ENCODE assay signal across 9 cellular contexts in the genomic region with DNA sequence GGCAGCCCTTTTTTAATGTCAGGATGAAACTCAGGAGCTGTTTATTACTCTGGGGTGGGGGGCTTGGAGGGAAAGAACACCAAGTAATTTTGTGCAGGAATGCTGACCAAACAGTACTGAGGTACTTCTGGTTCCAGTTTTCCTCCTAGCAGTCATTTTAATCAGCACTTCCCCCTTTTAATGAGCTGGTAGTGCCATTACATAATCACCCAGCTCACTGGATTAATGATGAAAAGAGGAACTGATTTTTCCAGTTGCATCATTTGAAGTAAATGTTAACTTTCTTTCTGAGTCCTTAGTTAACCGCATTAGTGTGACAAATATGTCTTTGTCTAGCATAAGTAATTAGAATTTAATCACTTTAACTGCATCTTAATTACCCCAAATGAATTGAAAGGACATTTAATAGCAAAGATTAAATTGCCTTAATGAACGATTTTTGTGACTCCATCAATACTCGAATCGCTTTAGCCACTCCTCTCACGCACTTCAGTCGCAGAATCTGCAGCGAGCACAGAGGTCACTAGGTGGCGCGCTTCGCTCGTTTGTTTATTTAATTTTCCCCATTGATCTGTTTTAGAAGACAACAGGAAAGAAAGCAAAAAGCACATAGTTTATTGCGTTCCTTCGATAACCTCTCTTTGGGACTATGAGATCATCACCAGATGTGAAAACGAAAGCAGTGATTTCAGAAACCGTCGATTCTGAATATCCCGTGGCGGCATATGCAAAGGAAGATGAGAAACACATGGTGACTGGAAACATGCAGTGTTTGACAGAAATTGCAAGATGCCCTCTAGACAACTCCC. TPM values are rescaled to one million over a fixed set of nuclear protein-coding genes. Genes with fewer than 3 reads are reported as not detected.
DNase-seq lines count a peak whose midpoint lies in the region; ATAC-seq, FAIRE-seq and TF ChIP-seq lines count a peak whose summit lies in the region.
"Had no signal": no experiment of that assay in that cellular context is flagged by ENCODE, and none has a peak within 500 bp of the region (broad histone marks: within the 10 kb centered on the region; RNA-seq: fewer than 3 reads in every experiment).

No MANE protein-coding gene starts in this region.

- CTCF ChIA-PET in HCT116 (lab: Charles Lee), result interaction anchor here (0.9 to 1.0 kb wide), 2 partner anchors 15 to 417 kb away, joined by 3 read pairs; no protein-coding TSS in a partner anchor

- H3K36me3 Mint-ChIP-seq in astrocyte (ENCODE audit: low read depth, unreplicated experiment), result no peaks in the 10 kb centered on the region

- no peaks in the 10 kb centered on the region for H3K4me1 ChIP-seq in HCT116 (ENCODE audit: control insufficient read depth in 1 of 2, insufficient read depth in 2 of 2, low read length in 2 of 2)
- no peaks in the 10 kb centered on the region for H3K4me1 ChIP-seq in astrocyte (ENCODE audit: insufficient read depth, low read length)

- H3K27ac Mint-ChIP-seq in astrocyte (ENCODE audit: unreplicated experiment), result no peak overlapping the region

- H3K9ac ChIP-seq in HCT116 (ENCODE audit: low read length), result no peak overlapping the region
- no peak overlapping the region for H3K9ac ChIP-seq in astrocyte (ENCODE audit: low read length)

- no peak overlapping the region for H3K4me3 Mint-ChIP-seq in astrocyte (ENCODE audit: unreplicated experiment)

- peaks cover 5% of the 10 kb centered on the region for H3K9me3 Mint-ChIP-seq in astrocyte (ENCODE audit: unreplicated experiment)

- H3K4me3 ChIP-seq in HCT116 (replicated peaks in 1 of 2; ENCODE audit: low read depth in 1 of 2, low read length in 2 of 2) (no peak overlapping the region), astrocyte (ENCODE audit: insufficient read depth, low read depth, low read length) (no peak overlapping the region)

- intact Hi-C loops in HCT116 (cut with micrococcal nuclease), result loop anchor here (2.0 kb wide), 1 partner anchor 416 kb away; no protein-coding TSS in a partner anchor

- POLR2A ChIA-PET in HCT116 (lab: Charles Lee), result no interaction called here

- H3K9me2 ChIP-seq in HCT116 (ENCODE audit: insufficient read depth), result no peaks in the 10 kb centered on the region

- TF ChIP-seq RAD21 in HCT116 (IDR thresholded peaks at IDR 0.05; ENCODE audit: low read depth), result peak; percentile 75

- TF ChIP-seq POLR2A in HCT116 (IDR thresholded peaks at IDR 0.05; ENCODE audit: borderline replicate concordance, extremely low read depth, insufficient read depth, insufficient read length), result no peak

- H3K4me2 ChIP-seq in HCT116 (ENCODE audit: low read length) (0 out of 2 replicates have a peak overlapping the region, but pooled peaks have one; percentile 16), astrocyte (ENCODE audit: low read length) (peak overlapping the region; percentile 72)

- FAIRE-seq in astrocyte (lab: Jason Lieb, UNC), result no peak

- RAD21 ChIA-PET in HCT116 (lab: Charles Lee; ENCODE audit: low non-redundant PET in 1 of 2, low total read pairs in 2 of 2, uncharacterized antibody in 2 of 2, unreplicated experiment in 2 of 2), result no interaction called here

- ATAC-seq in HCT116, result peak; percentile 86

- no peak overlapping the region for H3K27ac ChIP-seq in HCT116 (ENCODE audit: low read depth, low read length)
- H3K27ac ChIP-seq in astrocyte (ENCODE audit: low read depth, low read length), result no peak overlapping the region

- TF ChIP-seq CTCF in GM12873 (IDR thresholded peaks at IDR 0.05; ENCODE audit: insufficient read depth, low read depth, low read length, missing control alignments), result peak; percentile 89
- peak; percentile 46 to 98 (median 92); a peak in 5 of 6 replicates for TF ChIP-seq CTCF in HCT116 (IDR thresholded peaks at IDR 0.05 in 2 of 3, conservative IDR thresholded peaks at IDR 0.05 in 1 of 3; ENCODE audit: borderline replicate concordance in 1 of 3, insufficient read depth in 1 of 3, low read depth in 2 of 3, low read length in 2 of 3)
- TF ChIP-seq CTCF in astrocyte (IDR thresholded peaks at IDR 0.05; ENCODE audit: insufficient read depth, low read depth, low read length), result peak; percentile 98

- H3K36me3 ChIP-seq in HCT116 (ENCODE audit: control insufficient read depth in 1 of 2, insufficient read depth in 2 of 2, low read length in 2 of 2), result no peaks in the 10 kb centered on the region
- no peaks in the 10 kb centered on the region for H3K36me3 ChIP-seq in astrocyte (ENCODE audit: insufficient read depth, low read length)

- BruUV-seq in HCT116 (replicated peaks; lab: Mats Ljungman, UMichigan), result no TSS peak

- DNase-seq in HCT116 (ENCODE audit: low read depth, low spot score) (peak; percentile 24), MV-4-11 (lab: John Stamatoyannopoulos, UW) (peak; percentile 98), T-helper 22 cell (ENCODE audit: low read depth) (peak; percentile 28), astrocyte (ENCODE audit: low read depth) (peak; percentile 8), hypothalamus (lab: John Stamatoyannopoulos, UW) (peak in 34 of 51 donors; percentile 3 to 68 (median 33)), NCI-H128 (lab: John Stamatoyannopoulos, UW; ENCODE audit: unreplicated experiment) (no peak)
- peak; percentile 60 for DNase-seq in stimulated activated CD4-positive, alpha-beta T cell treated with anti-CD3 and anti-CD28 coated beads, Interleukin-12 subunit alpha, Interleukin-12 subunit beta, amount 100 ng/mL, for 4 hours

- H3K79me2 ChIP-seq in HCT116 (ENCODE audit: insufficient read depth, low read length) (no peaks in the 10 kb centered on the region), astrocyte (ENCODE audit: insufficient read depth, low read length) (no peaks in the 10 kb centered on the region)

- peaks cover 34% of the 10 kb centered on the region; the same call in 1 of the 2 replicates for H3K27me3 ChIP-seq in HCT116 (ENCODE audit: insufficient read depth, low read length)
- peaks cover 63% of the 10 kb centered on the region for H3K27me3 ChIP-seq in astrocyte (ENCODE audit: insufficient read depth, low read length)

- H2AFZ ChIP-seq in HCT116 (ENCODE audit: low read depth, low read length, poor library complexity, severe bottlenecking) (no peak overlapping the region), astrocyte (ENCODE audit: low read depth, low read length) (no peak overlapping the region)

- H3K9me3 ChIP-seq in HCT116 (ENCODE audit: control insufficient read depth in 1 of 2, insufficient read depth in 1 of 2, low read depth in 1 of 2, low read length in 2 of 2) (no peaks in the 10 kb centered on the region), astrocyte (ENCODE audit: insufficient read depth, low read depth, low read length) (peaks cover 3% of the 10 kb centered on the region)

- H4K20me1 ChIP-seq in HCT116 (ENCODE audit: insufficient read depth) (no peaks in the 10 kb centered on the region), astrocyte (ENCODE audit: insufficient read depth, low read length) (no peaks in the 10 kb centered on the region)

- H3K27me3 Mint-ChIP-seq in astrocyte (ENCODE audit: low read depth, unreplicated experiment), result peaks cover 66% of the 10 kb centered on the region

- H3K4me1 Mint-ChIP-seq in astrocyte (ENCODE audit: low read depth, unreplicated experiment), result no peaks in the 10 kb centered on the region

TF ChIP-seq in HCT116, 20 proteins besides CTCF, POLR2A, EP300 and RAD21 (continues in another document):
- no peak for TF ChIP-seq ZFX (IDR thresholded peaks at IDR 0.05)
- TF ChIP-seq REST (IDR thresholded peaks at IDR 0.05; ENCODE audit: low read depth), result no peak
- TF ChIP-seq SIN3A (IDR thresholded peaks at IDR 0.05; ENCODE audit: low read depth), result no peak
- no peak for TF ChIP-seq CBX3 (IDR thresholded peaks at IDR 0.05; ENCODE audit: low read depth)
- no peak for TF ChIP-seq ZBTB33 (IDR thresholded peaks at IDR 0.05; ENCODE audit: extremely low read depth, insufficient replicate concordance, low read length)
- no peak for TF ChIP-seq SP1 (IDR thresholded peaks at IDR 0.05; ENCODE audit: low read depth)
- no peak for TF ChIP-seq CEBPB (IDR thresholded peaks at IDR 0.05; ENCODE audit: low read depth)
- no peak for TF ChIP-seq POLR2AphosphoS5 (IDR thresholded peaks at IDR 0.05; ENCODE audit: low read depth, low read length)

RNA-seq across cellular contexts. Expression of gene ONECUT1, which starts 9.8 kb away (rescaled TPM):
- total RNA-seq in HCT116 (2021; ENCODE audit: unreplicated experiment) (1.3 TPM), astrocyte (0.14 and 0.32 TPM in 2 replicates)
- polyA plus RNA-seq in HCT116 (2012), result 0.47 and 0.55 TPM in 2 replicates
- total RNA-seq: subcutaneous adipose tissue had no signal
